17 cellular contexts compared by ENCODE assay signal in genomic region chr6:3326179-3326971, GRCh38.
"Had no signal": no experiment of that assay in that cellular context is flagged by ENCODE, and none has a peak within 500 bp of the region (broad histone marks: within the 10 kb centered on the region; RNA-seq: fewer than 3 reads in every experiment).

No MANE protein-coding gene starts in this region.

- H3K27ac ChIP-seq: neutrophil had no signal

- H3K4me3 Mint-ChIP-seq: activated naive CD8-positive, alpha-beta T cell treated with anti-CD3 and anti-CD28 coated beads, Interleukin-2, amount 10 ng/mL, durations not matched to agents 7 days and 5 days; activated T-helper 1 cell treated with anti-CD3 and anti-CD28 coated beads, Interleukin-12 subunit alpha, Interleukin-12 subunit beta, Interleukin-2, Interleukin-4 antibody, amounts not matched to agents 30 ng/mL and 10 ng/mL and 1 ng/mL, durations not matched to agents 14 hours and 24 hours and 36 hours; naive thymus-derived CD4-positive, alpha-beta T cell; stimulated activated naive CD8-positive, alpha-beta T cell treated with anti-CD3 and anti-CD28 coated beads, Interleukin-15, Interleukin-2, amounts not matched to agents 100 ng/mL and 50 ng/mL, for 24 hours; T-cell had no signal

- H3K27me3 ChIP-seq: upper lobe of left lung had no signal

- H3K27me3 Mint-ChIP-seq: stimulated activated naive CD8-positive, alpha-beta T cell treated with anti-CD3 and anti-CD28 coated beads, Interleukin-15, Interleukin-2, amounts not matched to agents 100 ng/mL and 50 ng/mL, for 24 hours; T-cell had no signal

- H3K36me3 Mint-ChIP-seq: activated naive CD8-positive, alpha-beta T cell treated with anti-CD3 and anti-CD28 coated beads, Interleukin-2, amount 10 ng/mL, durations not matched to agents 7 days and 5 days had no signal

- H3K9me3 ChIP-seq: lower lobe of right lung, neutrophil, upper lobe of left lung had no signal

- H3K4me3 ChIP-seq: lower lobe of right lung, upper lobe of left lung had no signal

- FAIRE-seq: bronchial epithelial cell, endometrium, small intestine had no signal

- DNase-seq: activated CD4-positive, alpha-beta T cell treated with anti-CD3 and anti-CD28 coated beads, Interleukin-2, amount 50 U/mL, for 1 hour; activated CD8-positive, alpha-beta memory T cell treated with anti-CD3 and anti-CD28 coated beads for 24 hours; activated naive CD8-positive, alpha-beta T cell treated with anti-CD3 and anti-CD28 coated beads, Interleukin-2, amount 10 ng/mL, durations not matched to agents 7 days and 5 days; anterior cingulate cortex; left cardiac atrium; lower lobe of right lung; naive thymus-derived CD4-positive, alpha-beta T cell; small intestine; T-cell; T-helper 9 cell; upper lobe of left lung had no signal

- H3K27ac Mint-ChIP-seq: activated naive CD8-positive, alpha-beta T cell treated with anti-CD3 and anti-CD28 coated beads, Interleukin-2, amount 10 ng/mL, durations not matched to agents 7 days and 5 days; activated T-helper 1 cell treated with anti-CD3 and anti-CD28 coated beads, Interleukin-12 subunit alpha, Interleukin-12 subunit beta, Interleukin-2, Interleukin-4 antibody, amounts not matched to agents 30 ng/mL and 10 ng/mL and 1 ng/mL, durations not matched to agents 14 hours and 24 hours and 36 hours; stimulated activated naive CD8-positive, alpha-beta T cell treated with anti-CD3 and anti-CD28 coated beads, Interleukin-15, Interleukin-2, amounts not matched to agents 100 ng/mL and 50 ng/mL, for 24 hours; T-cell had no signal

- H3K9me3 Mint-ChIP-seq: activated naive CD8-positive, alpha-beta T cell treated with anti-CD3 and anti-CD28 coated beads, Interleukin-2, amount 10 ng/mL, durations not matched to agents 7 days and 5 days; activated T-helper 1 cell treated with anti-CD3 and anti-CD28 coated beads, Interleukin-12 subunit alpha, Interleukin-12 subunit beta, Interleukin-2, Interleukin-4 antibody, amounts not matched to agents 30 ng/mL and 10 ng/mL and 1 ng/mL, durations not matched to agents 14 hours and 24 hours and 36 hours; naive thymus-derived CD4-positive, alpha-beta T cell; stimulated activated naive CD8-positive, alpha-beta T cell treated with anti-CD3 and anti-CD28 coated beads, Interleukin-15, Interleukin-2, amounts not matched to agents 100 ng/mL and 50 ng/mL, for 24 hours; T-cell had no signal

- ATAC-seq: activated CD4-positive, CD25-positive, alpha-beta regulatory T cell treated with anti-CD3 and anti-CD28 coated beads, Interleukin-2, amount 50 U/mL, for 24 hours; left cardiac atrium; lower lobe of right lung; naive thymus-derived CD4-positive, alpha-beta T cell; T-cell had no signal

- H3K4me1 Mint-ChIP-seq: activated naive CD8-positive, alpha-beta T cell treated with anti-CD3 and anti-CD28 coated beads, Interleukin-2, amount 10 ng/mL, durations not matched to agents 7 days and 5 days; T-cell had no signal

- H3K36me3 ChIP-seq: lower lobe of right lung, neutrophil, upper lobe of left lung had no signal
